In the genomic region with DNA sequence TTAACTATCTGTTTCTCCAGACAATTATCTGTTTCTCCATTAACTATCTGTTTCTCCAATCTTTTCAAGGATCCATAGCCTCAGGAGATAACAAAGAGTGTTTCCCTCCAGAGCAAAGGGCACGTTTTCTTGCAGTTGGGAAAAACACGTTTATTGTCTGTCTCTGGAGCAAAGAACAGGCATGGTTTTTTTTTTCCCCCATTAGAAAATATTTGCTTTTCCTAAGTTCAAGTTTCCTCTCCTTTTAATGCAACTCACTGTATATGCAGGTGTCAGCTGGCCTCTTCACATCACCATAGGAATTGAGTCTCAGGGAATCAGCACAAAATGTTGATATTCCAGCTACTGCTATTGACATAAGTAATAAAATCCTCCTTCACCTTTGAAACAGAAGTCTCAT, we compare ENCODE assay signal across 24 cellular contexts.
DNase-seq lines count a peak whose midpoint lies in the region; ATAC-seq, FAIRE-seq and TF ChIP-seq lines count a peak whose summit lies in the region.
"Had no signal": no experiment of that assay in that cellular context is flagged by ENCODE, and none has a peak within 500 bp of the region (broad histone marks: within the 10 kb centered on the region; RNA-seq: fewer than 3 reads in every experiment).

No MANE protein-coding gene starts in this region.

- no peaks in the 10 kb centered on the region for H3K79me1 ChIP-seq in trophoblast cell (ENCODE audit: low read length)

- no peak overlapping the region for H2AK5ac ChIP-seq in trophoblast cell (ENCODE audit: low read length)

- no peak overlapping the region for H2BK120ac ChIP-seq in trophoblast cell (ENCODE audit: insufficient read depth, low read length, poor library complexity)

- no peak overlapping the region for H3K4me2 ChIP-seq in trophoblast cell (ENCODE audit: low read length)
- H3K4me2 ChIP-seq: A549; BLaER1 treated with 17β-estradiol and CSF1 and Interleukin-3, amounts not matched to agents 10 nM and 100 nM; PC-9 had no signal

- H3K27ac ChIP-seq in cardiac muscle cell (peak overlapping the region; percentile 4), heart right ventricle (no peak overlapping the region), trophoblast cell (ENCODE audit: low read depth, low read length) (peak overlapping the region; percentile 32)
- H3K27ac ChIP-seq: A549; BLaER1 treated with 17β-estradiol and CSF1 and Interleukin-3, amounts not matched to agents 10 nM and 100 nM; HL-60; PC-9 had no signal

- no peaks in the 10 kb centered on the region for H3K9me3 Mint-ChIP-seq in activated T-cell treated with anti-CD3 and anti-CD28 coated beads, Interleukin-2, amount 50 U/mL, for 4 hours

- H3K27me3 Mint-ChIP-seq in activated T-cell treated with anti-CD3 and anti-CD28 coated beads, Interleukin-2, amount 50 U/mL, for 4 hours (ENCODE audit: low read depth): no peaks in the 10 kb centered on the region
- H3K27me3 Mint-ChIP-seq: CD4-positive, alpha-beta T cell had no signal

- no peak overlapping the region for H3K14ac ChIP-seq in trophoblast cell (ENCODE audit: low read length)

- no peak overlapping the region for H3K9ac ChIP-seq in trophoblast cell (ENCODE audit: low read length)
- H3K9ac ChIP-seq: BLaER1 treated with 17β-estradiol and CSF1 and Interleukin-3, amounts not matched to agents 10 nM and 100 nM had no signal

- H3K4me3 ChIP-seq in cardiac muscle cell: no peak overlapping the region
- H3K4me3 ChIP-seq in heart right ventricle: no peak overlapping the region
- H3K4me3 ChIP-seq in trophoblast cell (ENCODE audit: low read depth, low read length): no peak overlapping the region
- H3K4me3 ChIP-seq: A549; BLaER1 treated with 17β-estradiol and CSF1 and Interleukin-3, amounts not matched to agents 10 nM and 100 nM; PC-9 had no signal

- FAIRE-seq in H54 (lab: Jason Lieb, UNC): no peak
- FAIRE-seq: A549, GM12891 had no signal

- H3K4me1 ChIP-seq in cardiac muscle cell (ENCODE audit: low read depth): peaks cover 21% of the 10 kb centered on the region
- peaks cover 0 to 14% (median 0%) of the 10 kb centered on the region in 9 donors for H3K4me1 ChIP-seq in heart right ventricle
- peaks cover 0 to 2% of the 10 kb centered on the region in 2 experiments for H3K4me1 ChIP-seq in trophoblast cell (ENCODE audit: control insufficient read depth in 1 of 2, insufficient read depth in 2 of 2, low read length in 2 of 2)
- H3K4me1 ChIP-seq: A549; BLaER1 treated with 17β-estradiol and CSF1 and Interleukin-3, amounts not matched to agents 10 nM and 100 nM had no signal

- H3K36me3 ChIP-seq in cardiac muscle cell (no peaks in the 10 kb centered on the region), heart right ventricle (no peaks in the 10 kb centered on the region), trophoblast cell (ENCODE audit: control insufficient read depth in 1 of 2, insufficient read depth in 2 of 2, low read length in 2 of 2) (no peaks in the 10 kb centered on the region)
- H3K36me3 ChIP-seq: BLaER1 treated with 17β-estradiol and CSF1 and Interleukin-3, amounts not matched to agents 10 nM and 100 nM had no signal

- no peaks in the 10 kb centered on the region for H3K79me2 ChIP-seq in trophoblast cell (ENCODE audit: control insufficient read depth, insufficient read depth, low read length, poor library complexity)

- no peak overlapping the region for H2AFZ ChIP-seq in trophoblast cell (ENCODE audit: insufficient read depth, low read length, poor library complexity)
- H2AFZ ChIP-seq: PC-9 had no signal

- no peak overlapping the region for H3K4me3 Mint-ChIP-seq in activated T-cell treated with anti-CD3 and anti-CD28 coated beads, Interleukin-2, amount 50 U/mL, for 4 hours
- H3K4me3 Mint-ChIP-seq: CD4-positive, alpha-beta T cell had no signal

- no peak overlapping the region for H4K91ac ChIP-seq in trophoblast cell (ENCODE audit: low read depth, low read length)

- 31 to 34% methylated on average over 2 of the region's 2 CpGs for WGBS in heart right ventricle, 2 donors
- no CpG with 5 or more reads among the region's 2 CpGs for WGBS in trophoblast cell (ENCODE audit: extremely low coverage, insufficient coverage, insufficient read length)

- no peak overlapping the region for H3K4ac ChIP-seq in trophoblast cell (ENCODE audit: low read depth, low read length)

- no peak for DNase-seq in cardiac muscle cell (ENCODE audit: low read depth in 1 of 2, low spot score in 1 of 2)
- no peak for DNase-seq in heart right ventricle
- peak; percentile 97 for DNase-seq in DMS53 treated with DMSO at 0.1 percent for 48 hours (lab: John Stamatoyannopoulos, UW; ENCODE audit: unreplicated experiment)
- peak; percentile 7 for DNase-seq in SHP77 treated with DMSO at 0.1 percent for 48 hours (lab: John Stamatoyannopoulos, UW)
- DNase-seq in trophoblast cell: no peak
- DNase-seq in activated T-cell treated with anti-CD3 and anti-CD28 coated beads, Interleukin-2, amount 50 U/mL, for 4 hours: no peak
- DNase-seq in H54 (ENCODE audit: insufficient read length, low spot score): no peak
- DNase-seq: AML-193; CD4-positive, alpha-beta T cell; COR-L47; DMS79 treated with DMSO at 0.1 percent for 48 hours; GF-D8; NCI-H1092; NCI-H1417 treated with DMSO at 0.1 percent for 48 hours; NCI-H1694 treated with DMSO at 0.1 percent for 48 hours; NCI-H2107; NCI-H774; PC-9; Right ventricle myocardium superior; T-helper 1 cell had no signal

- H3K23ac ChIP-seq in trophoblast cell (ENCODE audit: low read length): no peak overlapping the region

- no peak for TF ChIP-seq POLR2A in H54 (IDR thresholded peaks at IDR 0.05; ENCODE audit: low read depth, low read length)

- H3K36me3 Mint-ChIP-seq in activated T-cell treated with anti-CD3 and anti-CD28 coated beads, Interleukin-2, amount 50 U/mL, for 4 hours (ENCODE audit: insufficient read depth): no peaks in the 10 kb centered on the region

- H3K9me3 ChIP-seq in cardiac muscle cell (ENCODE audit: low read depth): no peaks in the 10 kb centered on the region
- H3K9me3 ChIP-seq in heart right ventricle: no peaks in the 10 kb centered on the region
- peaks cover 6% of the 10 kb centered on the region for H3K9me3 ChIP-seq in trophoblast cell (ENCODE audit: insufficient read depth, low read depth, low read length)
- H3K9me3 ChIP-seq: A549 had no signal

- no peak for TF ChIP-seq CTCF in cardiac muscle cell (IDR thresholded peaks at IDR 0.05; ENCODE audit: low read depth, low read length)
- no peak for TF ChIP-seq CTCF in heart right ventricle (IDR thresholded peaks at IDR 0.05)

- no peak overlapping the region for H4K12ac ChIP-seq in trophoblast cell (ENCODE audit: low read depth, low read length)

- no peak overlapping the region for H4K8ac ChIP-seq in trophoblast cell (ENCODE audit: low read depth, low read length)

- no peaks in the 10 kb centered on the region for H3K4me1 Mint-ChIP-seq in activated T-cell treated with anti-CD3 and anti-CD28 coated beads, Interleukin-2, amount 50 U/mL, for 4 hours (ENCODE audit: low read depth)

- no peak overlapping the region for H2BK5ac ChIP-seq in trophoblast cell (ENCODE audit: low read depth, low read length, poor library complexity)

- H3K18ac ChIP-seq in trophoblast cell (ENCODE audit: low read length): no peak overlapping the region

- intact Hi-C loops in heart right ventricle (cut with DNase I): loop anchor here in 1 of 10 donors (10.0 kb wide), 1 partner anchor 135 kb away; no protein-coding TSS in a partner anchor

- H2BK12ac ChIP-seq in trophoblast cell (ENCODE audit: low read length): no peak overlapping the region

- H3K27me3 ChIP-seq in cardiac muscle cell (no peaks in the 10 kb centered on the region), heart right ventricle (no peaks in the 10 kb centered on the region), trophoblast cell (ENCODE audit: insufficient read depth, low read length) (no peaks in the 10 kb centered on the region)
- H3K27me3 ChIP-seq: BLaER1 treated with 17β-estradiol and CSF1 and Interleukin-3, amounts not matched to agents 10 nM and 100 nM had no signal

- no peak for ATAC-seq in heart right ventricle
- no peak for ATAC-seq in activated T-cell treated with anti-CD3 and anti-CD28 coated beads, Interleukin-2, amount 50 U/mL, for 4 hours
- ATAC-seq: A549 had no signal

Comparison
In these comparisons a context has a peak if more than half of its experiments do, and no peak if none do; other contexts are left out.
1. H3K27ac ChIP-seq: peak in cardiac muscle cell (single experiment) and trophoblast cell (single experiment); none in heart right ventricle (0 of 10).
2. DNase-seq: peak in DMS53 treated with DMSO at 0.1 percent for 48 hours (single experiment) and SHP77 treated with DMSO at 0.1 percent for 48 hours (single experiment); none in cardiac muscle cell (0 of 2), heart right ventricle (0 of 2), trophoblast cell (0 of 2), activated T-cell treated with anti-CD3 and anti-CD28 coated beads, Interleukin-2, amount 50 U/mL, for 4 hours (single experiment) and H54 (single experiment).